ENCODE assay signal across 10 cellular contexts in genomic region chr16:1125471-1125870, GRCh38. TPM values are rescaled to one million over a fixed set of nuclear protein-coding genes. Genes with fewer than 3 reads are reported as not detected.
DNase-seq lines count a peak whose midpoint lies in the region; ATAC-seq lines count a peak whose summit lies in the region.
"Had no signal": no experiment of that assay in that cellular context is flagged by ENCODE, and none has a peak within 500 bp of the region (broad histone marks: within the 10 kb centered on the region; RNA-seq: fewer than 3 reads in every experiment).

No MANE protein-coding gene starts in this region.

- intact Hi-C loops in posterior cingulate gyrus (cut with DNase I): no loop called here

- ATAC-seq in GM19397 (IDR thresholded peaks at IDR 0.05; ENCODE audit: unreplicated experiment): no peak

- DNase-seq in DMS79 treated with DMSO at 0.1 percent for 48 hours (lab: John Stamatoyannopoulos, UW): peak; percentile 10
- peak; percentile 73 for DNase-seq in NCI-H1417 treated with DMSO at 0.1 percent for 48 hours (lab: John Stamatoyannopoulos, UW)
- peak; percentile 39 for DNase-seq in amniotic epithelial cell (ENCODE audit: low read depth)
- peak; percentile 21 to 97 (median 78) for DNase-seq in posterior cingulate gyrus
- no peak for DNase-seq in activated CD8-positive, alpha-beta memory T cell treated with anti-CD3 and anti-CD28 coated beads, Interleukin-2, amount 50 U/mL, for 48 hours
- DNase-seq in dermis blood vessel endothelial cell: no peak
- DNase-seq in SIG-M5 treated with dmso at 0.1 percent for 504 hours (lab: John Stamatoyannopoulos, UW; ENCODE audit: unreplicated experiment): no peak
- DNase-seq: heart right ventricle had no signal

RNA-seq across cellular contexts. Expression of gene CACNA1H, which starts 27.4 kb away (rescaled TPM):
- 0.05 and 0.17 TPM in 2 replicates for total RNA-seq in dermis blood vessel endothelial cell

RNA-seq across cellular contexts. Expression of gene C1QTNF8, which starts 29.4 kb away (rescaled TPM):
- not detected in 2 replicates for total RNA-seq in dermis blood vessel endothelial cell
- total RNA-seq: activated T-helper 2 cell treated with anti-CD3 and anti-CD28 coated beads, Interferon-gamma antibody, Interleukin-2, Interleukin-4, amounts not matched to agents 10 μg/mL and 5 μg/mL and 100 μg/mL, durations not matched to agents 14 hours and 24 hours and 36 hours had no signal

RNA-seq across cellular contexts. Expression of gene SSTR5, which starts 52.9 kb away (rescaled TPM):
- total RNA-seq in dermis blood vessel endothelial cell: 0.17 and 1.1 TPM in 2 replicates
- total RNA-seq: activated T-helper 2 cell treated with anti-CD3 and anti-CD28 coated beads, Interferon-gamma antibody, Interleukin-2, Interleukin-4, amounts not matched to agents 10 μg/mL and 5 μg/mL and 100 μg/mL, durations not matched to agents 14 hours and 24 hours and 36 hours had no signal

Comparison
In these comparisons a context has a peak if more than half of its experiments do, and no peak if none do; other contexts are left out.
1. DNase-seq: peak in DMS79 treated with DMSO at 0.1 percent for 48 hours (single experiment), NCI-H1417 treated with DMSO at 0.1 percent for 48 hours (single experiment), amniotic epithelial cell (single experiment) and posterior cingulate gyrus (10 of 10); none in activated CD8-positive, alpha-beta memory T cell treated with anti-CD3 and anti-CD28 coated beads, Interleukin-2, amount 50 U/mL, for 48 hours (single experiment), dermis blood vessel endothelial cell (single experiment) and SIG-M5 treated with dmso at 0.1 percent for 504 hours (single experiment).